Comparison of ENCODE assay signal across 2 cellular contexts in genomic region chr13:91358384-91358776, GRCh38.
TF ChIP-seq lines count a peak whose summit lies in the region.

No MANE protein-coding gene starts in this region.

TF ChIP-seq in SK-N-SH treated with all-trans-retinoic acid at 6 μM for 48 hours, 23 proteins besides CTCF, POLR2A, EP300 and RAD21 (continued from another document):
- no peak for TF ChIP-seq CSRNP3 (CRISPR knock-in tag; IDR thresholded peaks at IDR 0.05)
- TF ChIP-seq ZNF70 (CRISPR knock-in tag; IDR thresholded peaks at IDR 0.05), result no peak
- TF ChIP-seq ISL1 (CRISPR knock-in tag; IDR thresholded peaks at IDR 0.05), result no peak
- TF ChIP-seq PATZ1 (CRISPR knock-in tag; IDR thresholded peaks at IDR 0.05; ENCODE audit: borderline replicate concordance), result no peak
- TF ChIP-seq ZFP3 (CRISPR knock-in tag; IDR thresholded peaks at IDR 0.05), result no peak
- TF ChIP-seq PPARA (CRISPR knock-in tag; IDR thresholded peaks at IDR 0.05; ENCODE audit: borderline replicate concordance), result no peak
- TF ChIP-seq ZFP30 (CRISPR knock-in tag; IDR thresholded peaks at IDR 0.05), result no peak
- no peak for TF ChIP-seq BACH2 (CRISPR knock-in tag; IDR thresholded peaks at IDR 0.05; ENCODE audit: borderline replicate concordance)

TF ChIP-seq in SK-N-SH, 30 proteins besides CTCF, POLR2A, EP300 and RAD21 (continued from another document):
- no peak for TF ChIP-seq TEAD4 (IDR thresholded peaks at IDR 0.05; ENCODE audit: borderline replicate concordance, insufficient read depth)
- no peak for TF ChIP-seq CHD2 (IDR thresholded peaks at IDR 0.05; ENCODE audit: low read length, partially characterized antibody)
TF ChIP-seq in SK-N-SH: peak in this region for 0.
